Comparison of ENCODE assay signal across 27 cellular contexts in the genomic region with DNA sequence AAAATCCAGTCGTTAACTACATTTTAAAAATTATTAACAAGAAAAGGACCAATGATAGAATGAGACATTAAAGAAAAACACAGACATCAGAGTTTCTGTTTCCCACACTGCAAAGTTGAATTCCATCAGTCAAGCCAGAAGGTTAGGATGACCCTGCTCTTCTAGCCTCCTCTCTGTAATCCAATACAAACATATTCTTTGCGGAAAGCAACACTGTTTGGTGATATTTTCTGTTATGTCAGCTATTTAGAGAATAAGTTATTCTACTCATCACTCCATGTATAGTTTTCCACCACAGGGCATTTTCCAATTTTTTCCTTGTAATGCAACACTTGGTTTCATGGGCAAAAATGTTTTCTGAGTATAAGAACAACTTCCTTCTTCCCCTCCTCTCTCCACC.
"Had no signal": no experiment of that assay in that cellular context is flagged by ENCODE, and none has a peak within 500 bp of the region (broad histone marks: within the 10 kb centered on the region; RNA-seq: fewer than 3 reads in every experiment).

No MANE protein-coding gene starts in this region.

- H3K9me3 Mint-ChIP-seq: natural killer cell; neural progenitor cell; stimulated activated naive CD8-positive, alpha-beta T cell treated with anti-CD3 and anti-CD28 coated beads, Interleukin-15, amount 100 ng/mL, for 72 hours had no signal

- ATAC-seq: heart right ventricle; natural killer cell; right cardiac atrium; stimulated activated memory B cell treated with anti-CD40 and anti-IgM and Interleukin-4, amounts not matched to agents 10 μg/mL and 1 μg/mL and 100 μg/mL, for 72 hours; stimulated activated naive CD8-positive, alpha-beta T cell treated with anti-CD3 and anti-CD28 coated beads, Interleukin-15, amount 100 ng/mL, for 72 hours had no signal

- H3K4me2 ChIP-seq: hepatocyte, neural progenitor cell, smooth muscle cell had no signal

- H3K4me3 ChIP-seq: heart right ventricle, hepatocyte, left ventricle myocardium inferior, lung, neural progenitor cell, ovary, smooth muscle cell, tibial nerve had no signal

- H3K9ac ChIP-seq: neural progenitor cell had no signal

- H3K27me3 ChIP-seq: hepatocyte, neural progenitor cell, ovary, tibial nerve had no signal

- H3K4me1 Mint-ChIP-seq: natural killer cell; neural progenitor cell; stimulated activated memory B cell treated with anti-CD40 and anti-IgM and Interleukin-4, amounts not matched to agents 10 μg/mL and 1 μg/mL and 100 μg/mL, for 72 hours; stimulated activated naive CD8-positive, alpha-beta T cell treated with anti-CD3 and anti-CD28 coated beads, Interleukin-15, amount 100 ng/mL, for 72 hours had no signal

- H3K4me1 ChIP-seq: neural progenitor cell had no signal

- H3K27ac ChIP-seq: heart right ventricle, hepatocyte, left ventricle myocardium inferior, neural progenitor cell, neutrophil, ovary, tibial nerve had no signal

- H3K4me3 Mint-ChIP-seq: mesothelial cell of epicardium; naive B cell; natural killer cell; nephron progenitor cell; neural progenitor cell; stimulated activated memory B cell treated with anti-CD40 and anti-IgM and Interleukin-4, amounts not matched to agents 10 μg/mL and 1 μg/mL and 100 μg/mL, for 72 hours; stimulated activated naive CD8-positive, alpha-beta T cell treated with anti-CD3 and anti-CD28 coated beads, Interleukin-15, amount 100 ng/mL, for 72 hours; type B pancreatic cell had no signal

- H2AFZ ChIP-seq: hepatocyte, neural progenitor cell had no signal

- H3K79me2 ChIP-seq: hepatocyte had no signal

- H3K36me3 Mint-ChIP-seq: mesothelial cell of epicardium; natural killer cell; neural progenitor cell; stimulated activated memory B cell treated with anti-CD40 and anti-IgM and Interleukin-4, amounts not matched to agents 10 μg/mL and 1 μg/mL and 100 μg/mL, for 72 hours; type B pancreatic cell had no signal

- H3K36me3 ChIP-seq: heart right ventricle, left ventricle myocardium inferior, neural progenitor cell, neutrophil, ovary, tibial nerve had no signal

- H3K27ac Mint-ChIP-seq: mesothelial cell of epicardium; natural killer cell; nephron progenitor cell; neural progenitor cell; progenitor cell of endocrine pancreas; stimulated activated memory B cell treated with anti-CD40 and anti-IgM and Interleukin-4, amounts not matched to agents 10 μg/mL and 1 μg/mL and 100 μg/mL, for 72 hours; stimulated activated naive CD8-positive, alpha-beta T cell treated with anti-CD3 and anti-CD28 coated beads, Interleukin-15, amount 100 ng/mL, for 72 hours; type B pancreatic cell had no signal

- H3K9me3 ChIP-seq: neutrophil, ovary had no signal

- DNase-seq: heart right ventricle; islet precursor cell; left ventricle myocardium inferior; mesendoderm; naive B cell; natural killer cell; nephron progenitor cell; occipital lobe; ovary; right cardiac atrium; stimulated activated CD4-positive, alpha-beta T cell treated with anti-CD3 and anti-CD28 coated beads, Interleukin-1b, Interleukin-23, amount 100 ng/mL, for 48 hours; stimulated activated CD4-positive, alpha-beta T cell treated with anti-CD3 and anti-CD28 coated beads, Interleukin-2, amount 100 ng/mL, for 48 hours; stimulated activated CD4-positive, alpha-beta T cell treated with anti-CD3 and anti-CD28 coated beads, Interleukin-4, amount 100 ng/mL, for 4 hours; stimulated activated CD8-positive, alpha-beta memory T cell treated with anti-CD3 and anti-CD28 coated beads, Interleukin-4, amount 100 ng/mL, for 48 hours; stimulated activated naive CD4-positive, alpha-beta T cell treated with Interleukin-2 at 50 U/mL for 16 hours; stimulated activated naive CD8-positive, alpha-beta T cell treated with anti-CD3 and anti-CD28 coated beads, Interleukin-15, amount 100 ng/mL, for 72 hours; substantia nigra had no signal
